In the genomic region with DNA sequence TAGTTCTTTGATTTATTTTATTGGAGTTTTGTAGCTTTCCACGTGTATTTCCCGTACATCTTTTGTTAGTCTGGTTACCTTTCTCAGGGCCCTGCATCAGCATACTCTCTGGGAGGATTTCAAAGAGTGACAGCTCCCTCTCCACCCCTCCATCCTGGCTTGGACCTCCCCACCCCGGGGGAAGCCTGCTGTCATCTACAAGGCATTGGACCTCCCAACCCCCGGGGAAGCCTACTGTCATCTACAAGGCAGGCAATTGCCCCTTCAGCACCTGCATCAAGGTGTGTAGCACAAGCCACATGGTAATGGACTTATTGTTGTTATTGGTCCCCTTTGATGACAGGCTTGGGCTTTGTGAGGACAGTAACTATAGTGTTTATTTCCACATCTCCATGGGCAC, we compare ENCODE assay signal across 21 cellular contexts.
DNase-seq lines count a peak whose midpoint lies in the region; ATAC-seq and TF ChIP-seq lines count a peak whose summit lies in the region.
"Had no signal": no experiment of that assay in that cellular context is flagged by ENCODE, and none has a peak within 500 bp of the region (broad histone marks: within the 10 kb centered on the region; RNA-seq: fewer than 3 reads in every experiment).

No MANE protein-coding gene starts in this region.

- TF ChIP-seq CTCF in osteocyte (IDR thresholded peaks at IDR 0.05) (no peak), vagina (IDR thresholded peaks at IDR 0.05) (no peak)

- POLR2A ChIA-PET in CD8-positive, alpha-beta memory T cell (lab: Charles Lee) = no interaction called here

- CTCF ChIA-PET in activated CD8-positive, alpha-beta memory T cell treated with anti-CD3 and anti-CD28 coated beads, Interleukin-2, amount 10 ng/mL, durations not matched to agents 7 days and 5 days (lab: Charles Lee) = no interaction called here
- CTCF ChIA-PET in CD8-positive, alpha-beta memory T cell (lab: Charles Lee) = no interaction called here

- H3K36me3 Mint-ChIP-seq in activated CD8-positive, alpha-beta memory T cell treated with anti-CD3 and anti-CD28 coated beads, Interleukin-2, amount 10 ng/mL, durations not matched to agents 7 days and 5 days = no peaks in the 10 kb centered on the region
- no peaks in the 10 kb centered on the region for H3K36me3 Mint-ChIP-seq in osteocyte (ENCODE audit: unreplicated experiment)
- no peaks in the 10 kb centered on the region for H3K36me3 Mint-ChIP-seq in CD8-positive, alpha-beta memory T cell
- H3K36me3 Mint-ChIP-seq: CD4-positive, CD25-positive, alpha-beta regulatory T cell; CD8-positive, alpha-beta T cell had no signal

- no peak overlapping the region for H3K27ac Mint-ChIP-seq in activated CD8-positive, alpha-beta memory T cell treated with anti-CD3 and anti-CD28 coated beads, Interleukin-2, amount 10 ng/mL, durations not matched to agents 7 days and 5 days
- H3K27ac Mint-ChIP-seq in osteocyte (ENCODE audit: unreplicated experiment) = no peak overlapping the region
- no peak overlapping the region for H3K27ac Mint-ChIP-seq in CD8-positive, alpha-beta memory T cell
- H3K27ac Mint-ChIP-seq: B cell; CD4-positive, CD25-positive, alpha-beta regulatory T cell; CD8-positive, alpha-beta T cell had no signal

- H3K36me3 ChIP-seq in vagina (no peaks in the 10 kb centered on the region), MG63 (no peaks in the 10 kb centered on the region)
- H3K36me3 ChIP-seq in CD8-positive, alpha-beta memory T cell (ENCODE audit: insufficient read depth, low read length) = no peaks in the 10 kb centered on the region
- H3K36me3 ChIP-seq: BLaER1 had no signal

- no peak overlapping the region for H3K27ac ChIP-seq in vagina
- H3K27ac ChIP-seq in CD8-positive, alpha-beta memory T cell (ENCODE audit: low read depth, low read length) = no peak overlapping the region
- H3K27ac ChIP-seq: 22Rv1, BLaER1, C4-2B, GM23248 had no signal

- H3K9me3 Mint-ChIP-seq in activated CD8-positive, alpha-beta memory T cell treated with anti-CD3 and anti-CD28 coated beads, Interleukin-2, amount 10 ng/mL, durations not matched to agents 7 days and 5 days (ENCODE audit: low read depth) = peaks cover 3% of the 10 kb centered on the region
- H3K9me3 Mint-ChIP-seq in osteocyte (ENCODE audit: unreplicated experiment) = peaks cover 35% of the 10 kb centered on the region
- no peaks in the 10 kb centered on the region for H3K9me3 Mint-ChIP-seq in CD8-positive, alpha-beta memory T cell

- H3K27me3 ChIP-seq in vagina (no peaks in the 10 kb centered on the region), MG63 (no peaks in the 10 kb centered on the region)
- H3K27me3 ChIP-seq in CD8-positive, alpha-beta memory T cell (ENCODE audit: insufficient read depth, low read length, poor library complexity, severe bottlenecking) = no peaks in the 10 kb centered on the region
- H3K27me3 ChIP-seq: BLaER1 had no signal

- intact Hi-C loops in vagina (cut with DNase I) = no loop called here

- peak; percentile 35 for DNase-seq in activated CD8-positive, alpha-beta memory T cell treated with anti-CD3 and anti-CD28 coated beads for 24 hours
- DNase-seq in activated CD8-positive, alpha-beta memory T cell treated with anti-CD3 and anti-CD28 coated beads, Interleukin-2, amount 10 ng/mL, durations not matched to agents 7 days and 5 days = no peak
- peak; percentile 16 for DNase-seq in ecto neural progenitor cell (ENCODE audit: low spot score)
- DNase-seq in osteocyte (ENCODE audit: extremely low spot score, unreplicated experiment) = peak; percentile 78
- peak; percentile 29 to 37 for DNase-seq in vagina (ENCODE audit: extremely low spot score in 2 of 2)
- DNase-seq in CD8-positive, alpha-beta memory T cell = no peak
- no peak for DNase-seq in MG63
- DNase-seq: CD4-positive, CD25-positive, alpha-beta regulatory T cell; DMS 273 treated with DMSO at 0.1 percent for 48 hours; DMS79; EL; GDM1; GM23248; H7; HCEC 1CT had no signal

- H3K9me3 ChIP-seq in vagina = no peaks in the 10 kb centered on the region
- no peaks in the 10 kb centered on the region for H3K9me3 ChIP-seq in CD8-positive, alpha-beta memory T cell (ENCODE audit: low read length)
- no peaks in the 10 kb centered on the region; the same call in 1 of the 2 replicates for H3K9me3 ChIP-seq in MG63
- H3K9me3 ChIP-seq: BLaER1 had no signal

- ATAC-seq in activated CD8-positive, alpha-beta memory T cell treated with anti-CD3 and anti-CD28 coated beads, Interleukin-2, amount 10 ng/mL, durations not matched to agents 7 days and 5 days = no peak
- ATAC-seq: CD8-positive, alpha-beta T cell; GM12878 had no signal

- H3K4me1 Mint-ChIP-seq in activated CD8-positive, alpha-beta memory T cell treated with anti-CD3 and anti-CD28 coated beads, Interleukin-2, amount 10 ng/mL, durations not matched to agents 7 days and 5 days = no peaks in the 10 kb centered on the region
- no peaks in the 10 kb centered on the region for H3K4me1 Mint-ChIP-seq in osteocyte (ENCODE audit: unreplicated experiment)
- H3K4me1 Mint-ChIP-seq in CD8-positive, alpha-beta memory T cell = no peaks in the 10 kb centered on the region
- H3K4me1 Mint-ChIP-seq: B cell; CD4-positive, CD25-positive, alpha-beta regulatory T cell had no signal

- no peaks in the 10 kb centered on the region for H3K27me3 Mint-ChIP-seq in activated CD8-positive, alpha-beta memory T cell treated with anti-CD3 and anti-CD28 coated beads, Interleukin-2, amount 10 ng/mL, durations not matched to agents 7 days and 5 days
- no peaks in the 10 kb centered on the region for H3K27me3 Mint-ChIP-seq in osteocyte (ENCODE audit: unreplicated experiment)
- H3K27me3 Mint-ChIP-seq in CD8-positive, alpha-beta memory T cell = peaks cover 0 to 1% of the 10 kb centered on the region in 2 donors
- H3K27me3 Mint-ChIP-seq: B cell; CD4-positive, CD25-positive, alpha-beta regulatory T cell had no signal

- H3K4me3 ChIP-seq in vagina (no peak overlapping the region), MG63 (no peak overlapping the region)
- H3K4me3 ChIP-seq in CD8-positive, alpha-beta memory T cell (ENCODE audit: low read length) = no peak overlapping the region
- H3K4me3 ChIP-seq: BLaER1, GM12878, GM23248 had no signal

- TF ChIP-seq POLR2A in vagina (IDR thresholded peaks at IDR 0.05) = no peak

- H3K4me1 ChIP-seq in vagina = no peaks in the 10 kb centered on the region
- H3K4me1 ChIP-seq in CD8-positive, alpha-beta memory T cell (ENCODE audit: insufficient read depth, low read length) = no peaks in the 10 kb centered on the region
- H3K4me1 ChIP-seq: BLaER1 had no signal

- no peak overlapping the region for H3K4me3 Mint-ChIP-seq in activated CD8-positive, alpha-beta memory T cell treated with anti-CD3 and anti-CD28 coated beads, Interleukin-2, amount 10 ng/mL, durations not matched to agents 7 days and 5 days
- H3K4me3 Mint-ChIP-seq in osteocyte (ENCODE audit: unreplicated experiment) = no peak overlapping the region
- no peak overlapping the region for H3K4me3 Mint-ChIP-seq in CD8-positive, alpha-beta memory T cell
- H3K4me3 Mint-ChIP-seq: B cell; CD4-positive, CD25-positive, alpha-beta regulatory T cell; CD8-positive, alpha-beta T cell had no signal

Comparison
In these comparisons a context has a peak if more than half of its experiments do, and no peak if none do; other contexts are left out.
1. DNase-seq: peak in activated CD8-positive, alpha-beta memory T cell treated with anti-CD3 and anti-CD28 coated beads for 24 hours (single experiment), ecto neural progenitor cell (single experiment), osteocyte (single experiment) and vagina (2 of 2); none in activated CD8-positive, alpha-beta memory T cell treated with anti-CD3 and anti-CD28 coated beads, Interleukin-2, amount 10 ng/mL, durations not matched to agents 7 days and 5 days (single experiment), CD8-positive, alpha-beta memory T cell (0 of 5) and MG63 (single experiment).